8 cellular contexts compared by ENCODE assay signal in genomic region chr10:31319602-31320178, GRCh38. TPM values are rescaled to one million over a fixed set of nuclear protein-coding genes. Genes with fewer than 3 reads are reported as not detected.
DNase-seq lines count a peak whose midpoint lies in the region; ATAC-seq and TF ChIP-seq lines count a peak whose summit lies in the region.

No MANE protein-coding gene starts in this region.

- TF ChIP-seq CTCF in esophagus muscularis mucosa (IDR thresholded peaks at IDR 0.05), result no peak

- peak overlapping the region; percentile 91 to 99 (median 96) for H3K4me3 ChIP-seq in esophagus muscularis mucosa
- peak overlapping the region; percentile 100 for H3K4me3 ChIP-seq in neuron (ENCODE audit: low read length)

- H3K9me3 ChIP-seq in esophagus muscularis mucosa (no peaks in the 10 kb centered on the region), neuron (ENCODE audit: low read length) (no peaks in the 10 kb centered on the region)

- H3K27me3 ChIP-seq in esophagus muscularis mucosa (no peaks in the 10 kb centered on the region), neuron (ENCODE audit: insufficient read depth, low read length) (no peaks in the 10 kb centered on the region)

- TF ChIP-seq EP300 in esophagus muscularis mucosa (IDR thresholded peaks at IDR 0.05), result no peak

- peak overlapping the region; percentile 92 for H2AFZ ChIP-seq in neuron (ENCODE audit: low read depth, low read length)

- H3K36me3 ChIP-seq in esophagus muscularis mucosa (no peaks in the 10 kb centered on the region), neuron (ENCODE audit: insufficient read depth, low read length) (no peaks in the 10 kb centered on the region)

- DNase-seq in T-helper 22 cell (ENCODE audit: low read depth), result peak; percentile 4
- DNase-seq in esophagus muscularis mucosa (ENCODE audit: extremely low spot score), result no peak
- DNase-seq in superior temporal gyrus (ENCODE audit: extremely low spot score), result no peak
- DNase-seq in KG1 (lab: John Stamatoyannopoulos, UW), result no peak
- no peak for DNase-seq in middle frontal gyrus (ENCODE audit: extremely low spot score, low spot score)

- H3K4me1 ChIP-seq in esophagus muscularis mucosa, result peaks cover 7 to 40% (median 37%) of the 10 kb centered on the region in 4 donors
- H3K4me1 ChIP-seq in neuron (ENCODE audit: insufficient read depth, low read length), result peaks cover 37% of the 10 kb centered on the region

- ATAC-seq in GM18868 (IDR thresholded peaks at IDR 0.05; ENCODE audit: unreplicated experiment), result peak; percentile 2
- ATAC-seq in HG02840 (IDR thresholded peaks at IDR 0.05; ENCODE audit: low FRiP score, unreplicated experiment), result peak; percentile 11

- intact Hi-C loops in esophagus muscularis mucosa (cut with DNase I), result loop anchor here (2.0 to 10.0 kb wide), 4 partner anchors 187 to 445 kb away; partner anchors contain the start of gene ZNF438

- no peak for TF ChIP-seq POLR2A in esophagus muscularis mucosa (IDR thresholded peaks at IDR 0.05; ENCODE audit: low read depth)

- H3K27ac ChIP-seq in esophagus muscularis mucosa (replicated peaks in 1 of 4), result peak overlapping the region; percentile 97 to 100 (median 98)

- WGBS in esophagus muscularis mucosa, result 0% methylated on average over 8 of the region's 89 CpGs

RNA-seq across cellular contexts. Expression of gene ZEB1, which starts 0.7 kb away (rescaled TPM):
- 100 to 1,000 TPM; 124 to 189 (median 154) TPM for total RNA-seq in esophagus muscularis mucosa
